21 cellular contexts compared by ENCODE assay signal in genomic region chr5:91305640-91306039, GRCh38.
"Had no signal": no experiment of that assay in that cellular context is flagged by ENCODE, and none has a peak within 500 bp of the region (broad histone marks: within the 10 kb centered on the region; RNA-seq: fewer than 3 reads in every experiment).

No MANE protein-coding gene starts in this region.

- H3K27me3 Mint-ChIP-seq: activated naive CD8-positive, alpha-beta T cell treated with anti-CD3 and anti-CD28 coated beads, Interleukin-2, amount 10 ng/mL, durations not matched to agents 7 days and 5 days; brain; central memory CD8-positive, alpha-beta T cell; stimulated activated naive B cell treated with anti-CD40 and anti-IgM and Interleukin-4, amounts not matched to agents 10 μg/mL and 1 μg/mL and 100 μg/mL, for 72 hours; type B pancreatic cell had no signal

- H3K9me3 Mint-ChIP-seq: activated naive CD8-positive, alpha-beta T cell treated with anti-CD3 and anti-CD28 coated beads, Interleukin-2, amount 10 ng/mL, durations not matched to agents 7 days and 5 days; activated T-cell treated with anti-CD3 and anti-CD28 coated beads, Interleukin-2, amount 50 U/mL, for 4 hours; brain; neural crest cell; stimulated activated naive B cell treated with anti-CD40 and anti-IgM and Interleukin-4, amounts not matched to agents 10 μg/mL and 1 μg/mL and 100 μg/mL, for 72 hours; T-helper 1 cell treated with Interleukin-12 subunit alpha and Interleukin-12 subunit beta and Interleukin-4 antibody, amounts not matched to agents 30 μg/mL and 1 μg/mL, for 36 hours; type B pancreatic cell had no signal

- H3K36me3 ChIP-seq: pancreas, WERI-Rb-1 had no signal

- H3K4me1 ChIP-seq: foreskin keratinocyte, pancreas had no signal

- H3K4me3 Mint-ChIP-seq: activated naive CD8-positive, alpha-beta T cell treated with anti-CD3 and anti-CD28 coated beads, Interleukin-2, amount 10 ng/mL, durations not matched to agents 7 days and 5 days; activated T-cell treated with anti-CD3 and anti-CD28 coated beads, Interleukin-2, amount 50 U/mL, for 4 hours; brain; central memory CD8-positive, alpha-beta T cell; neural crest cell; stimulated activated naive B cell treated with anti-CD40 and anti-IgM and Interleukin-4, amounts not matched to agents 10 μg/mL and 1 μg/mL and 100 μg/mL, for 72 hours; T-helper 1 cell treated with Interleukin-12 subunit alpha and Interleukin-12 subunit beta and Interleukin-4 antibody, amounts not matched to agents 30 μg/mL and 1 μg/mL, for 36 hours; type B pancreatic cell had no signal

- H3K36me3 Mint-ChIP-seq: brain; stimulated activated naive B cell treated with anti-CD40 and anti-IgM and Interleukin-4, amounts not matched to agents 10 μg/mL and 1 μg/mL and 100 μg/mL, for 72 hours; type B pancreatic cell had no signal

- H3K27me3 ChIP-seq: foreskin keratinocyte, pancreas had no signal

- DNase-seq: activated CD4-positive, alpha-beta T cell treated with anti-CD3 and anti-CD28 coated beads, Interleukin-2, amount 50 U/mL, for 48 hours; activated effector memory CD4-positive, alpha-beta T cell treated with anti-CD3 and anti-CD28 coated beads, Interleukin-2, amount 50 U/mL, for 16 hours; activated naive CD8-positive, alpha-beta T cell treated with anti-CD3 and anti-CD28 coated beads, Interleukin-2, amount 10 ng/mL, durations not matched to agents 7 days and 5 days; activated T-cell treated with anti-CD3 and anti-CD28 coated beads, Interleukin-2, amount 50 U/mL, for 4 hours; cortex of kidney; effector CD8-positive, alpha-beta T cell; foreskin keratinocyte; head of caudate nucleus; kidney glomerular epithelial cell; pancreas; right cardiac atrium; stimulated activated CD4-positive, alpha-beta T cell treated with anti-CD3 and anti-CD28 coated beads, Interleukin-15, amount 100 ng/mL, for 24 hours; stimulated activated CD4-positive, alpha-beta T cell treated with anti-CD3 and anti-CD28 coated beads, Interleukin-4, amount 100 ng/mL, for 1 hour; stimulated activated naive B cell treated with anti-CD40 and anti-IgM and Interleukin-4, amounts not matched to agents 10 μg/mL and 1 μg/mL and 100 μg/mL, for 72 hours; WERI-Rb-1 had no signal

- H3K9me3 ChIP-seq: pancreas had no signal

- H3K27ac Mint-ChIP-seq: activated naive CD8-positive, alpha-beta T cell treated with anti-CD3 and anti-CD28 coated beads, Interleukin-2, amount 10 ng/mL, durations not matched to agents 7 days and 5 days; stimulated activated naive B cell treated with anti-CD40 and anti-IgM and Interleukin-4, amounts not matched to agents 10 μg/mL and 1 μg/mL and 100 μg/mL, for 72 hours; T-helper 1 cell treated with Interleukin-12 subunit alpha and Interleukin-12 subunit beta and Interleukin-4 antibody, amounts not matched to agents 30 μg/mL and 1 μg/mL, for 36 hours; type B pancreatic cell had no signal

- H3K4me3 ChIP-seq: pancreas, skin epidermis had no signal

- H3K27ac ChIP-seq: foreskin keratinocyte, pancreas, WERI-Rb-1 had no signal

- ATAC-seq: activated T-cell treated with anti-CD3 and anti-CD28 coated beads, Interleukin-2, amount 50 U/mL, for 4 hours; foreskin keratinocyte; right cardiac atrium; stimulated activated naive B cell treated with anti-CD40 and anti-IgM and Interleukin-4, amounts not matched to agents 10 μg/mL and 1 μg/mL and 100 μg/mL, for 72 hours had no signal
